In genomic region chr4:156638925-156639605, GRCh38 we compare ENCODE assay signal across 19 cellular contexts.
A peak's percentile ranks its signal among the peaks of the same experiment; 100 is the strongest.
DNase-seq lines count a peak whose midpoint lies in the region; ATAC-seq, FAIRE-seq and TF ChIP-seq lines count a peak whose summit lies in the region.
"Had no signal": no experiment of that assay in that cellular context is flagged by ENCODE, and none has a peak within 500 bp of the region (broad histone marks: within the 10 kb centered on the region; RNA-seq: fewer than 3 reads in every experiment).

No MANE protein-coding gene starts in this region.

- no peak for FAIRE-seq in endothelial cell of umbilical vein (lab: Jason Lieb, UNC)
- FAIRE-seq: D721Med, GM12878, GM19239, islet of Langerhans had no signal

- H3K27me3 ChIP-seq in GM23248 (replicated peaks; ENCODE audit: insufficient read depth) (no peaks in the 10 kb centered on the region), endothelial cell of umbilical vein (ENCODE audit: control insufficient read depth in 2 of 2, insufficient read depth in 2 of 2, low read length in 2 of 2) (no peaks in the 10 kb centered on the region), MM.1S (replicated peaks; ENCODE audit: insufficient read depth, low read length) (no peaks in the 10 kb centered on the region)
- H3K27me3 ChIP-seq: testis had no signal

- no peaks in the 10 kb centered on the region for H3K9me2 ChIP-seq in GM23248 (ENCODE audit: insufficient read depth)
- H3K9me2 ChIP-seq in MM.1S (replicated peaks; ENCODE audit: insufficient read depth, low read length): no peaks in the 10 kb centered on the region

- H3K4me3 ChIP-seq in GM23248: peak overlapping the region; percentile 37; the same call in 1 of the 2 replicates
- H3K4me3 ChIP-seq in endothelial cell of umbilical vein (replicated peaks in 1 of 3; ENCODE audit: insufficient read depth in 1 of 3, low read depth in 1 of 3, low read length in 3 of 3): no peak overlapping the region
- no peak overlapping the region for H3K4me3 ChIP-seq in retinal pigment epithelial cell (ENCODE audit: low read length)
- no peak overlapping the region for H3K4me3 ChIP-seq in MM.1S (ENCODE audit: low read length)
- H3K4me3 ChIP-seq: GM12878, skin epidermis, testis had no signal

- H2AFZ ChIP-seq in GM23248: no peak overlapping the region
- no peak overlapping the region for H2AFZ ChIP-seq in endothelial cell of umbilical vein (ENCODE audit: low read depth, low read length)
- no peak overlapping the region for H2AFZ ChIP-seq in MM.1S (ENCODE audit: low read length)

- H3K4me1 ChIP-seq in GM23248 (ENCODE audit: insufficient read depth) (peaks cover 36% of the 10 kb centered on the region), endothelial cell of umbilical vein (ENCODE audit: control insufficient read depth, extremely low read depth, insufficient read depth, low read length) (no peaks in the 10 kb centered on the region), MM.1S (ENCODE audit: low read length) (peaks cover 14% of the 10 kb centered on the region)
- H3K4me1 ChIP-seq: testis had no signal

- peak overlapping the region; percentile 50 for H3K4me2 ChIP-seq in GM23248 (ENCODE audit: unreplicated experiment)
- no peak overlapping the region for H3K4me2 ChIP-seq in endothelial cell of umbilical vein (ENCODE audit: insufficient read depth, low read length)
- H3K4me2 ChIP-seq in MM.1S (ENCODE audit: low read depth, low read length): no peak overlapping the region

- no peak for TF ChIP-seq POLR2A in endothelial cell of umbilical vein (IDR thresholded peaks at IDR 0.05; ENCODE audit: low read depth, low read length)

- in situ Hi-C loops in GM23248 (cut with MboI): no loop called here
- in situ Hi-C loops in ACHN (cut with HindIII; ENCODE audit: low pct_ligation_motif_present, low pct_unique_long_range_greater_than_20kb, low sequenced_read_pairs): no loop called here

- dilution Hi-C loops in endothelial cell of umbilical vein (cut with MboI; ENCODE audit: extremely low pct_ligation_motif_present, low sequenced_read_pairs): no loop called here

- H3K9me1 ChIP-seq in endothelial cell of umbilical vein (replicated peaks; ENCODE audit: control insufficient read depth, extremely low read depth, insufficient read depth, low read length): no peaks in the 10 kb centered on the region

- H3K9me3 ChIP-seq in GM23248 (ENCODE audit: low read depth) (no peaks in the 10 kb centered on the region), endothelial cell of umbilical vein (replicated peaks; ENCODE audit: control insufficient read depth, insufficient read depth, low read length) (no peaks in the 10 kb centered on the region), MM.1S (replicated peaks; ENCODE audit: insufficient read depth, low read length) (no peaks in the 10 kb centered on the region)
- H3K9me3 ChIP-seq: testis had no signal

- CTCF ChIA-PET in endothelial cell of umbilical vein (lab: Charles Lee): no interaction called here

- intact Hi-C loops in endothelial cell of umbilical vein (cut with micrococcal nuclease): no loop called here

- TF ChIP-seq CTCF in endothelial cell of umbilical vein (IDR thresholded peaks at IDR 0.05; ENCODE audit: extremely low read depth in 1 of 2, insufficient read depth in 1 of 2, low read depth in 1 of 2, low read length in 2 of 2) (no peak), retinal pigment epithelial cell (conservative IDR thresholded peaks at IDR 0.05; ENCODE audit: low read depth, low read length) (no peak), MM.1S (IDR thresholded peaks at IDR 0.05; ENCODE audit: low read length) (no peak)

- H3F3A ChIP-seq in GM23248 (ENCODE audit: insufficient read depth) (peaks cover 17% of the 10 kb centered on the region; the same call in 1 of the 2 replicates), MM.1S (ENCODE audit: insufficient read depth, low read length) (no peaks in the 10 kb centered on the region)

- H3K36me3 ChIP-seq in GM23248 (ENCODE audit: low read depth) (no peaks in the 10 kb centered on the region), endothelial cell of umbilical vein (ENCODE audit: control insufficient read depth in 2 of 2, extremely low read depth in 1 of 2, insufficient read depth in 2 of 2, low read length in 2 of 2) (no peaks in the 10 kb centered on the region), MM.1S (replicated peaks; ENCODE audit: insufficient read depth, low read length) (no peaks in the 10 kb centered on the region)

- whole genome bisulfite sequencing in GM23248 (ENCODE audit: low coverage in 1 of 2, low lambda C conversion rate in 2 of 2, missing lambda C conversion rate in 2 of 2), 2 experiments: 72 to 78% methylated on average over 4 of the region's 4 CpGs

- no TSS peak for BruUV-seq in endothelial cell of umbilical vein (replicated peaks; lab: Mats Ljungman, UMichigan)

- ATAC-seq in HG03025 (IDR thresholded peaks at IDR 0.05; ENCODE audit: low FRiP score, unreplicated experiment): no peak
- ATAC-seq: GM12878, natural killer cell, T-helper 17 cell had no signal

- H3K79me2 ChIP-seq in GM23248 (ENCODE audit: insufficient read depth) (no peaks in the 10 kb centered on the region), endothelial cell of umbilical vein (ENCODE audit: control insufficient read depth, insufficient read depth, low read length) (no peaks in the 10 kb centered on the region), MM.1S (ENCODE audit: low read length) (no peaks in the 10 kb centered on the region)

- H4K20me1 ChIP-seq in GM23248 (ENCODE audit: insufficient read depth): no peaks in the 10 kb centered on the region
- no peaks in the 10 kb centered on the region for H4K20me1 ChIP-seq in endothelial cell of umbilical vein (replicated peaks; ENCODE audit: control insufficient read depth, extremely low read depth, insufficient read depth, low read length)
- no peaks in the 10 kb centered on the region for H4K20me1 ChIP-seq in MM.1S (ENCODE audit: insufficient read depth, low read length)

- DNase-seq in GM23248 (peak; percentile 52), NCI-H2227 treated with DMSO at 0.1 percent for 48 hours (lab: John Stamatoyannopoulos, UW) (peak; percentile 62), endothelial cell of umbilical vein (ENCODE audit: low read depth, low spot score) (no peak), retinal pigment epithelial cell (ENCODE audit: low read depth) (peak; percentile 89), ACHN (no peak), MM.1S (no peak)
- DNase-seq in stimulated activated CD4-positive, alpha-beta T cell treated with anti-CD3 and anti-CD28 coated beads, Interleukin-4, amount 100 ng/mL, for 1 hour: no peak
- DNase-seq: activated CD4-positive, alpha-beta memory T cell treated with anti-CD3 and anti-CD28 coated beads, Interleukin-2, amount 10 ng/mL, durations not matched to agents 7 days and 5 days; activated gamma-delta T cell treated with Interleukin-2 at 50 U/mL for 16 hours; GOT3; natural killer cell; T-helper 17 cell; testis had no signal

- POLR2A ChIA-PET in endothelial cell of umbilical vein (lab: Charles Lee): no interaction called here

- no peak overlapping the region for H3K9ac ChIP-seq in GM23248
- H3K9ac ChIP-seq in endothelial cell of umbilical vein (replicated peaks; ENCODE audit: extremely low read depth, insufficient read depth, low read length): no peak overlapping the region
- no peak overlapping the region for H3K9ac ChIP-seq in MM.1S (ENCODE audit: low read length)

- H3K27ac ChIP-seq in GM23248 (peak overlapping the region; percentile 26), endothelial cell of umbilical vein (ENCODE audit: insufficient read depth, low read depth, low read length) (no peak overlapping the region), MM.1S (ENCODE audit: low read length) (no peak overlapping the region)
- H3K27ac ChIP-seq: skin epidermis, testis had no signal

TF ChIP-seq in endothelial cell of umbilical vein, 7 proteins besides CTCF, POLR2A, EP300 and RAD21:
- TF ChIP-seq FOS (IDR thresholded peaks at IDR 0.05; ENCODE audit: borderline replicate concordance, insufficient read depth, low read length) (peak; percentile 48), EZH2 (IDR thresholded peaks at IDR 0.05; ENCODE audit: borderline replicate concordance, low read depth, low read length, severe bottlenecking) (no peak), JUN (IDR thresholded peaks at IDR 0.05; ENCODE audit: borderline replicate concordance, insufficient read depth, insufficient read length, low read depth) (peak; percentile 23)
TF ChIP-seq in endothelial cell of umbilical vein: peak in this region for 2.

Comparison
In these comparisons a context has a peak if more than half of its experiments do, and no peak if none do; other contexts are left out.
1. DNase-seq: peak in GM23248 (single experiment), NCI-H2227 treated with DMSO at 0.1 percent for 48 hours (single experiment) and retinal pigment epithelial cell (single experiment); none in endothelial cell of umbilical vein (single experiment), stimulated activated CD4-positive, alpha-beta T cell treated with anti-CD3 and anti-CD28 coated beads, Interleukin-4, amount 100 ng/mL, for 1 hour (single experiment), ACHN (single experiment) and MM.1S (single experiment).